In genomic region chr5:38872826-38873225, GRCh38 we compare ENCODE assay signal across 26 cellular contexts. TPM values are rescaled to one million over a fixed set of nuclear protein-coding genes. Genes with fewer than 3 reads are reported as not detected.
A peak's percentile ranks its signal among the peaks of the same experiment; 100 is the strongest.
DNase-seq lines count a peak whose midpoint lies in the region; ATAC-seq, FAIRE-seq and TF ChIP-seq lines count a peak whose summit lies in the region.
"Had no signal": no experiment of that assay in that cellular context is flagged by ENCODE, and none has a peak within 500 bp of the region (broad histone marks: within the 10 kb centered on the region; RNA-seq: fewer than 3 reads in every experiment).

No MANE protein-coding gene starts in this region.

- H3K27me3 ChIP-seq in breast epithelium (no peaks in the 10 kb centered on the region), bronchial epithelial cell (ENCODE audit: control insufficient read depth, insufficient read depth, low read length) (no peaks in the 10 kb centered on the region)
- H3K27me3 ChIP-seq: neural progenitor cell, sigmoid colon, tibial nerve had no signal

- H3K4me3 Mint-ChIP-seq in MCF 10A (ENCODE audit: unreplicated experiment), result no peak overlapping the region
- H3K4me3 Mint-ChIP-seq: activated B cell treated with CpG ODN at 0.5 μM for 24 hours; activated naive CD4-positive, alpha-beta T cell treated with anti-CD3 and anti-CD28 coated beads, Interleukin-2, amount 50 U/mL, for 24 hours; neural progenitor cell had no signal

- no TSS peak for BruUV-seq in MCF 10A (replicated peaks; lab: Mats Ljungman, UMichigan)

- H3K36me3 ChIP-seq in breast epithelium (no peaks in the 10 kb centered on the region), bronchial epithelial cell (ENCODE audit: control insufficient read depth, insufficient read depth, low read length) (peaks cover 9% of the 10 kb centered on the region)
- H3K36me3 ChIP-seq: BE2C, neural progenitor cell had no signal

- H3K9me3 Mint-ChIP-seq in MCF 10A (ENCODE audit: unreplicated experiment), result no peaks in the 10 kb centered on the region
- H3K9me3 Mint-ChIP-seq: activated B cell treated with CpG ODN at 0.5 μM for 24 hours, neural progenitor cell had no signal

- no peak for FAIRE-seq in bronchial epithelial cell (lab: Jason Lieb, UNC)
- FAIRE-seq: H1 had no signal

- POLR2A ChIA-PET in MCF 10A (lab: Yijun Ruan, JAX), result interaction anchor here (0.6 to 8.1 kb wide), 10 partner anchors 10 to 1171 kb away, joined by 3 to 179 read pairs (median 4); partner anchors contain the start of gene OSMR

- TF ChIP-seq CTCF in MCF 10A (IDR thresholded peaks at IDR 0.05; ENCODE audit: unreplicated experiment) (no peak), breast epithelium (IDR thresholded peaks at IDR 0.05) (no peak), bronchial epithelial cell (IDR thresholded peaks at IDR 0.05; ENCODE audit: insufficient read depth, low read length, severe bottlenecking) (no peak)

- H3K4me3 ChIP-seq in breast epithelium, result no peak overlapping the region
- no peak overlapping the region for H3K4me3 ChIP-seq in bronchial epithelial cell (ENCODE audit: low read depth, low read length)
- H3K4me3 ChIP-seq: lower lobe of right lung, neural progenitor cell, sigmoid colon, tibial nerve had no signal

- no peaks in the 10 kb centered on the region for H3K9me3 ChIP-seq in breast epithelium
- H3K9me3 ChIP-seq: lower lobe of right lung, sigmoid colon, tibial nerve had no signal

- H3K4me1 ChIP-seq in breast epithelium, result no peaks in the 10 kb centered on the region
- H3K4me1 ChIP-seq: neural progenitor cell had no signal

- H3K27ac ChIP-seq in breast epithelium, result no peak overlapping the region
- H3K27ac ChIP-seq: lower lobe of right lung, neural progenitor cell, tibial nerve had no signal

- peak overlapping the region; percentile 95 for H3K27ac Mint-ChIP-seq in MCF 10A (ENCODE audit: low read depth, unreplicated experiment)
- H3K27ac Mint-ChIP-seq: activated B cell treated with CpG ODN at 0.5 μM for 24 hours; activated naive CD4-positive, alpha-beta T cell treated with anti-CD3 and anti-CD28 coated beads, Interleukin-2, amount 50 U/mL, for 24 hours; neural progenitor cell had no signal

- intact Hi-C loops in MCF 10A (cut with micrococcal nuclease), result loop anchor here (1.0 kb wide), 1 partner anchor 28 kb away; no protein-coding TSS in a partner anchor
- intact Hi-C loops in breast epithelium (cut with DNase I; ENCODE audit: low total_unique reads), result loop anchor here (10.0 kb wide), 1 partner anchor 1112 kb away; no protein-coding TSS in a partner anchor

- H3K36me3 Mint-ChIP-seq in MCF 10A (ENCODE audit: insufficient read depth, unreplicated experiment), result peaks cover 78% of the 10 kb centered on the region
- H3K36me3 Mint-ChIP-seq: activated naive CD4-positive, alpha-beta T cell treated with anti-CD3 and anti-CD28 coated beads, Interleukin-2, amount 50 U/mL, for 24 hours; neural progenitor cell had no signal

- TF ChIP-seq POLR2A in breast epithelium (IDR thresholded peaks at IDR 0.05), result no peak

- H3K27me3 Mint-ChIP-seq in MCF 10A (ENCODE audit: insufficient read depth, unreplicated experiment), result no peaks in the 10 kb centered on the region

- CTCF ChIA-PET in MCF 10A (lab: Yijun Ruan, JAX), result interaction anchor here (0.5 to 1.2 kb wide), 2 partner anchors 49 to 680 kb away, joined by 3 to 5 read pairs; no protein-coding TSS in a partner anchor

- DNase-seq in MCF 10A (ENCODE audit: unreplicated experiment) (peak; percentile 16), breast epithelium (ENCODE audit: low spot score in 2 of 2) (no peak), bronchial epithelial cell (ENCODE audit: low read depth) (peak; percentile 75), kidney tubule cell (ENCODE audit: low spot score) (peak; percentile 4), NCI-H2107 (lab: John Stamatoyannopoulos, UW) (no peak)
- no peak for DNase-seq in activated CD4-positive, alpha-beta T cell treated with anti-CD3 and anti-CD28 coated beads for 4 hours
- DNase-seq: 8988T; activated B cell treated with CpG ODN at 0.5 μM for 24 hours; activated CD4-positive, alpha-beta T cell treated with anti-CD3 and anti-CD28 coated beads, Interleukin-2, amount 50 U/mL, for 4 hours; activated CD8-positive, alpha-beta memory T cell treated with anti-CD3 and anti-CD28 coated beads, Interleukin-2, amount 50 U/mL, for 4 hours; anterior cingulate cortex; BE2C; DND-41; lower lobe of right lung; NCI-H1105; NCI-H2081; NCI-H446; OCI-M1; SHP77; sigmoid colon had no signal

- H3K4me1 Mint-ChIP-seq in MCF 10A (ENCODE audit: insufficient read depth, unreplicated experiment), result peaks cover 25% of the 10 kb centered on the region
- H3K4me1 Mint-ChIP-seq: activated B cell treated with CpG ODN at 0.5 μM for 24 hours; activated naive CD4-positive, alpha-beta T cell treated with anti-CD3 and anti-CD28 coated beads, Interleukin-2, amount 50 U/mL, for 24 hours had no signal

- no peak for ATAC-seq in HG03469 (IDR thresholded peaks at IDR 0.05; ENCODE audit: unreplicated experiment)
- ATAC-seq in HG02981 (IDR thresholded peaks at IDR 0.05; ENCODE audit: unreplicated experiment), result no peak

RNA-seq across cellular contexts. Expression of gene OSMR, which starts 27.0 kb away (rescaled TPM):
- 86.1 and 89.1 TPM in 2 replicates for total RNA-seq in MCF 10A (2022)
- 100 to 1,000 TPM in 1 of 3 donors, 10 to 100 TPM in 2; 32.2 to 121 (median 54.0) TPM for total RNA-seq in breast epithelium
- total RNA-seq in bronchial epithelial cell, result 36.9 and 40.7 TPM in 2 replicates

Comparison
In these comparisons a context has a peak if more than half of its experiments do, and no peak if none do; other contexts are left out.
1. DNase-seq: peak in MCF 10A (single experiment), bronchial epithelial cell (single experiment) and kidney tubule cell (single experiment); none in breast epithelium (0 of 2), activated CD4-positive, alpha-beta T cell treated with anti-CD3 and anti-CD28 coated beads for 4 hours (0 of 2) and NCI-H2107 (single experiment).